ENCODE assay signal across 8 cellular contexts in genomic region chr2:202032841-202033316, GRCh38. TPM values are rescaled to one million over a fixed set of nuclear protein-coding genes. Genes with fewer than 3 reads are reported as not detected.
A peak's percentile ranks its signal among the peaks of the same experiment; 100 is the strongest.
DNase-seq lines count a peak whose midpoint lies in the region; ATAC-seq and TF ChIP-seq lines count a peak whose summit lies in the region.

No MANE protein-coding gene starts in this region.

- H3K27ac ChIP-seq in ectodermal cell (ENCODE audit: insufficient read depth, low read depth, low read length, poor library complexity, severe bottlenecking) (peak overlapping the region; percentile 96), lung (ENCODE audit: low read depth in 1 of 2, low read length in 1 of 2) (peak overlapping the region in 1 of 2 donors; percentile 98)

- TF ChIP-seq CTCF in lung (IDR thresholded peaks at IDR 0.05; ENCODE audit: control extremely low read depth, extremely low read depth), result no peak

- peak; percentile 18 for ATAC-seq in GM21447 (IDR thresholded peaks at IDR 0.05; ENCODE audit: unreplicated experiment)
- ATAC-seq in activated CD4-positive, CD25-positive, alpha-beta regulatory T cell treated with anti-CD3 and anti-CD28 coated beads, Interleukin-2, amount 50 U/mL, for 24 hours, result peak; percentile 7 to 10
- ATAC-seq in lung (ENCODE audit: insufficient read depth, low FRiP score), result peak; percentile 32

- peak overlapping the region; percentile 84 for H3K4me3 Mint-ChIP-seq in stimulated activated naive CD8-positive, alpha-beta T cell treated with anti-CD3 and anti-CD28 coated beads, Interleukin-15, Interleukin-2, amounts not matched to agents 100 ng/mL and 50 ng/mL, for 24 hours

- 0% methylated on average over 41 to 42 of the region's 42 CpGs for WGBS in ectodermal cell, 2 experiments
- 0 to 1% methylated on average over 33 to 42 of the region's 42 CpGs for WGBS in lung, 2 donors

- H3K27me3 ChIP-seq in ectodermal cell (ENCODE audit: control insufficient read depth, insufficient read depth, low read length, poor library complexity, severe bottlenecking) (no peaks in the 10 kb centered on the region), lung (ENCODE audit: control insufficient read depth, insufficient read depth) (no peaks in the 10 kb centered on the region)

- H3K4me1 ChIP-seq in ectodermal cell (ENCODE audit: control insufficient read depth, insufficient read depth, low read length) (peaks cover 13% of the 10 kb centered on the region), lung (ENCODE audit: control insufficient read depth in 2 of 2, insufficient read depth in 2 of 2, low read length in 2 of 2) (peaks cover 0 to 19% of the 10 kb centered on the region in 2 donors)

- DNase-seq in AML-193 (lab: John Stamatoyannopoulos, UW) (peak; percentile 21 to 23), KG1 (lab: John Stamatoyannopoulos, UW) (peak; percentile 66), lung (ENCODE audit: low spot score) (peak; percentile 54), OCI-M2 (lab: John Stamatoyannopoulos, UW; ENCODE audit: unreplicated experiment) (no peak)

- H3K36me3 ChIP-seq in ectodermal cell (ENCODE audit: control insufficient read depth, insufficient read depth, low read length), result peaks cover 20% of the 10 kb centered on the region
- no peaks in the 10 kb centered on the region for H3K36me3 ChIP-seq in lung (ENCODE audit: control insufficient read depth in 2 of 2, insufficient read depth in 2 of 2, low read length in 2 of 2)

- H3K27ac Mint-ChIP-seq in stimulated activated naive CD8-positive, alpha-beta T cell treated with anti-CD3 and anti-CD28 coated beads, Interleukin-15, Interleukin-2, amounts not matched to agents 100 ng/mL and 50 ng/mL, for 24 hours, result no peak overlapping the region

- peak overlapping the region; percentile 61 for H3K4me3 ChIP-seq in ectodermal cell (ENCODE audit: insufficient read depth, low read depth, low read length)
- peak overlapping the region; percentile 65 for H3K4me3 ChIP-seq in lung

- H3K27me3 Mint-ChIP-seq in stimulated activated naive CD8-positive, alpha-beta T cell treated with anti-CD3 and anti-CD28 coated beads, Interleukin-15, Interleukin-2, amounts not matched to agents 100 ng/mL and 50 ng/mL, for 24 hours, result peaks cover 23% of the 10 kb centered on the region

- peaks cover 14% of the 10 kb centered on the region for H3K4me1 Mint-ChIP-seq in stimulated activated naive CD8-positive, alpha-beta T cell treated with anti-CD3 and anti-CD28 coated beads, Interleukin-15, Interleukin-2, amounts not matched to agents 100 ng/mL and 50 ng/mL, for 24 hours (ENCODE audit: low read depth)

- no peaks in the 10 kb centered on the region for H3K9me3 ChIP-seq in ectodermal cell (ENCODE audit: control insufficient read depth, low read length)
- H3K9me3 ChIP-seq in lung (ENCODE audit: control insufficient read depth in 2 of 2, insufficient read depth in 1 of 2, low read length in 1 of 2), result peaks cover 0 to 7% of the 10 kb centered on the region in 2 donors

- no peaks in the 10 kb centered on the region for H3K9me3 Mint-ChIP-seq in stimulated activated naive CD8-positive, alpha-beta T cell treated with anti-CD3 and anti-CD28 coated beads, Interleukin-15, Interleukin-2, amounts not matched to agents 100 ng/mL and 50 ng/mL, for 24 hours

- no peaks in the 10 kb centered on the region for H3K36me3 Mint-ChIP-seq in stimulated activated naive CD8-positive, alpha-beta T cell treated with anti-CD3 and anti-CD28 coated beads, Interleukin-15, Interleukin-2, amounts not matched to agents 100 ng/mL and 50 ng/mL, for 24 hours (ENCODE audit: low read depth)

RNA-seq across cellular contexts. Expression of gene FZD7, which starts 0.8 kb away (rescaled TPM):
- 229 TPM for polyA plus RNA-seq in ectodermal cell (2013, experiment 1 of 4)
- polyA plus RNA-seq in ectodermal cell (2013, experiment 2 of 4), result 222 TPM
- polyA plus RNA-seq in ectodermal cell (2013, experiment 3 of 4), result 189 TPM
- 191 TPM for polyA plus RNA-seq in ectodermal cell (2013, experiment 4 of 4)
- 10 to 100 TPM; 12.1 to 31.7 TPM for total RNA-seq in lung
- polyA plus RNA-seq in lung, result 1 to 10 TPM; 3.9 to 4.4 TPM

RNA-seq across cellular contexts. Expression of gene KIAA2012, which starts 40.2 kb away (rescaled TPM):
- polyA plus RNA-seq in ectodermal cell (2013, experiment 1 of 4), result not detected
- polyA plus RNA-seq in ectodermal cell (2013, experiment 2 of 4), result 0.12 TPM
- 0.11 TPM for polyA plus RNA-seq in ectodermal cell (2013, experiment 3 of 4)
- polyA plus RNA-seq in ectodermal cell (2013, experiment 4 of 4), result 0.08 TPM
- total RNA-seq in lung, result 1 to 10 TPM; 5.3 to 8.5 TPM
- 1 to 10 TPM in 1 of 2 donors, under 1 TPM in 1; 0.69 to 1.8 TPM for polyA plus RNA-seq in lung
